29 cellular contexts compared by ENCODE assay signal in genomic region chr7:13878154-13878553, GRCh38.
"Had no signal": no experiment of that assay in that cellular context is flagged by ENCODE, and none has a peak within 500 bp of the region (broad histone marks: within the 10 kb centered on the region; RNA-seq: fewer than 3 reads in every experiment).

No MANE protein-coding gene starts in this region.

- H3K9ac ChIP-seq: parathyroid adenoma had no signal

- H3K4me3 ChIP-seq: ovary, psoas muscle, right lobe of liver, sigmoid colon, stomach, thoracic aorta, thyroid gland, tibial nerve, upper lobe of left lung, vagina had no signal

- H3K4me1 ChIP-seq: parathyroid adenoma, psoas muscle, right lobe of liver, stomach, thyroid gland, tibial nerve, vagina had no signal

- H3K36me3 Mint-ChIP-seq: natural killer cell treated with Interleukin-12 subunit alpha and Interleukin-12 subunit beta and Interleukin-15 and Interleukin-18, amount 100 ng/mL, for 72 hours; stimulated activated effector memory CD8-positive, alpha-beta T cell treated with anti-CD3 and anti-CD28 coated beads, Interleukin-12 subunit alpha, Interleukin-12 subunit beta, amount 100 ng/mL, for 72 hours; stimulated activated naive B cell treated with anti-CD40 and anti-IgM and Interleukin-4, amounts not matched to agents 10 μg/mL and 1 μg/mL and 100 μg/mL, for 72 hours had no signal

- H3K4me3 Mint-ChIP-seq: natural killer cell treated with Interleukin-12 subunit alpha and Interleukin-12 subunit beta and Interleukin-15 and Interleukin-18, amount 100 ng/mL, for 72 hours; nephron progenitor cell; neural crest cell; stimulated activated effector memory CD8-positive, alpha-beta T cell treated with anti-CD3 and anti-CD28 coated beads, Interleukin-12 subunit alpha, Interleukin-12 subunit beta, amount 100 ng/mL, for 72 hours; stimulated activated naive B cell treated with anti-CD40 and anti-IgM and Interleukin-4, amounts not matched to agents 10 μg/mL and 1 μg/mL and 100 μg/mL, for 72 hours; stimulated activated naive CD8-positive, alpha-beta T cell treated with anti-CD3 and anti-CD28 coated beads, Interleukin-15, Interleukin-2, amounts not matched to agents 100 ng/mL and 50 ng/mL, for 24 hours had no signal

- H3K27me3 Mint-ChIP-seq: progenitor cell of endocrine pancreas; stimulated activated naive B cell treated with anti-CD40 and anti-IgM and Interleukin-4, amounts not matched to agents 10 μg/mL and 1 μg/mL and 100 μg/mL, for 72 hours; stimulated activated naive CD8-positive, alpha-beta T cell treated with anti-CD3 and anti-CD28 coated beads, Interleukin-15, Interleukin-2, amounts not matched to agents 100 ng/mL and 50 ng/mL, for 24 hours had no signal

- H3K36me3 ChIP-seq: neutrophil, ovary, right lobe of liver, sigmoid colon, stomach, thoracic aorta, thyroid gland, tibial nerve, upper lobe of left lung, vagina had no signal

- H3K27me3 ChIP-seq: ovary, right lobe of liver, sigmoid colon, stomach, thyroid gland, tibial nerve, upper lobe of left lung, vagina had no signal

- H3K9me3 ChIP-seq: neutrophil, ovary, psoas muscle, right lobe of liver, sigmoid colon, stomach, thoracic aorta, thyroid gland, tibial nerve, upper lobe of left lung, vagina had no signal

- H2AFZ ChIP-seq: parathyroid adenoma had no signal

- H3K79me2 ChIP-seq: parathyroid adenoma had no signal

- H3K27ac Mint-ChIP-seq: nephron progenitor cell; progenitor cell of endocrine pancreas; stimulated activated effector memory CD8-positive, alpha-beta T cell treated with anti-CD3 and anti-CD28 coated beads, Interleukin-12 subunit alpha, Interleukin-12 subunit beta, amount 100 ng/mL, for 72 hours; stimulated activated naive B cell treated with anti-CD40 and anti-IgM and Interleukin-4, amounts not matched to agents 10 μg/mL and 1 μg/mL and 100 μg/mL, for 72 hours; stimulated activated naive CD8-positive, alpha-beta T cell treated with anti-CD3 and anti-CD28 coated beads, Interleukin-15, Interleukin-2, amounts not matched to agents 100 ng/mL and 50 ng/mL, for 24 hours had no signal

- ATAC-seq: natural killer cell treated with Interleukin-12 subunit alpha and Interleukin-12 subunit beta and Interleukin-15 and Interleukin-18, amount 100 ng/mL, for 72 hours; psoas muscle; right cardiac atrium; right lobe of liver; stimulated activated effector memory CD8-positive, alpha-beta T cell treated with anti-CD3 and anti-CD28 coated beads, Interleukin-12 subunit alpha, Interleukin-12 subunit beta, amount 100 ng/mL, for 72 hours; stimulated activated naive B cell treated with anti-CD40 and anti-IgM and Interleukin-4, amounts not matched to agents 10 μg/mL and 1 μg/mL and 100 μg/mL, for 72 hours had no signal

- H3K27ac ChIP-seq: neutrophil, ovary, parathyroid adenoma, psoas muscle, right lobe of liver, sigmoid colon, stomach, thoracic aorta, thyroid gland, tibial nerve, upper lobe of left lung, vagina had no signal

- H3K4me1 Mint-ChIP-seq: nephron progenitor cell; neural crest cell; stimulated activated naive B cell treated with anti-CD40 and anti-IgM and Interleukin-4, amounts not matched to agents 10 μg/mL and 1 μg/mL and 100 μg/mL, for 72 hours had no signal

- DNase-seq: nephron progenitor cell; occipital lobe; ovary; posterior cingulate gyrus; psoas muscle; right cardiac atrium; right lobe of liver; sigmoid colon; small intestine; stimulated activated CD4-positive, alpha-beta T cell treated with anti-CD3 and anti-CD28 coated beads, Interleukin-15, amount 100 ng/mL, for 24 hours; stimulated activated CD4-positive, alpha-beta T cell treated with anti-CD3 and anti-CD28 coated beads, Interleukin-2, amount 100 ng/mL, for 24 hours; stimulated activated CD4-positive, alpha-beta T cell treated with anti-CD3 and anti-CD28 coated beads, Interleukin-2, amount 100 ng/mL, for 48 hours; stimulated activated CD4-positive, alpha-beta T cell treated with anti-CD3 and anti-CD28 coated beads, Interleukin-4, amount 100 ng/mL, for 24 hours; stimulated activated naive B cell treated with anti-CD40 and anti-IgM and Interleukin-4, amounts not matched to agents 10 μg/mL and 1 μg/mL and 100 μg/mL, for 72 hours; stimulated activated naive CD4-positive, alpha-beta T cell treated with Interleukin-2 at 50 U/mL for 16 hours; stomach; thyroid gland; trophoblast cell; upper lobe of left lung had no signal

- H3K9me3 Mint-ChIP-seq: nephron progenitor cell; stimulated activated effector memory CD8-positive, alpha-beta T cell treated with anti-CD3 and anti-CD28 coated beads, Interleukin-12 subunit alpha, Interleukin-12 subunit beta, amount 100 ng/mL, for 72 hours had no signal
